8 cellular contexts compared by ENCODE assay signal in genomic region chrX:106481341-106481740, GRCh38.
A peak's percentile ranks its signal among the peaks of the same experiment; 100 is the strongest.
DNase-seq lines count a peak whose midpoint lies in the region; ATAC-seq and TF ChIP-seq lines count a peak whose summit lies in the region.

No MANE protein-coding gene starts in this region.

- peak; percentile 20 for DNase-seq in COLO829 (ENCODE audit: low spot score)
- DNase-seq in NCI-H146 treated with DMSO at 0.1 percent for 48 hours (lab: John Stamatoyannopoulos, UW; ENCODE audit: unreplicated experiment), result peak; percentile 0
- DNase-seq in activated CD8-positive, alpha-beta memory T cell treated with anti-CD3 and anti-CD28 coated beads for 24 hours, result peak; percentile 62
- peak; percentile 66 for DNase-seq in fibroblast of the aortic adventitia (ENCODE audit: low read depth)
- peak in 39 of 56 donors; percentile 0 to 64 (median 6) for DNase-seq in nucleus accumbens (lab: John Stamatoyannopoulos, UW)

- no peak overlapping the region for H3K4me3 ChIP-seq in fibroblast of the aortic adventitia (ENCODE audit: low read depth, low read length)

- peak; percentile 31 for ATAC-seq in GM18909 (IDR thresholded peaks at IDR 0.05; ENCODE audit: poor library complexity, unreplicated experiment)
- ATAC-seq in HG03432 (IDR thresholded peaks at IDR 0.05; ENCODE audit: unreplicated experiment), result no peak
- ATAC-seq in GM19351 (IDR thresholded peaks at IDR 0.05; ENCODE audit: unreplicated experiment), result no peak

- peak; percentile 80 for TF ChIP-seq CTCF in fibroblast of the aortic adventitia (IDR thresholded peaks at IDR 0.05; ENCODE audit: insufficient read depth, low read length)

Comparison
In these comparisons a context has a peak if more than half of its experiments do, and no peak if none do; other contexts are left out.
1. DNase-seq: peak in every context shown above with its lines; median percentile 66 in fibroblast of the aortic adventitia; 62 in activated CD8-positive, alpha-beta memory T cell treated with anti-CD3 and anti-CD28 coated beads for 24 hours; 20 in COLO829; 6 in nucleus accumbens; 0 in NCI-H146 treated with DMSO at 0.1 percent for 48 hours.